ENCODE assay signal across 8 cellular contexts in genomic region chr1:225767591-225768540, GRCh38. TPM values are rescaled to one million over a fixed set of nuclear protein-coding genes. Genes with fewer than 3 reads are reported as not detected.
DNase-seq lines count a peak whose midpoint lies in the region; ATAC-seq and TF ChIP-seq lines count a peak whose summit lies in the region.

No MANE protein-coding gene starts in this region.

- TF ChIP-seq CTCF in 22Rv1 (IDR thresholded peaks at IDR 0.05), result no peak

- peak; percentile 21 for DNase-seq in NCI-H1105 (lab: John Stamatoyannopoulos, UW)
- DNase-seq in caudate nucleus (lab: John Stamatoyannopoulos, UW), result peak in 6 of 61 donors; percentile 9 to 33 (median 16)
- DNase-seq in lung microvascular endothelial cell (ENCODE audit: low read depth in 2 of 2), result peak; percentile 50 to 61
- no peak for DNase-seq in NK-92 (lab: John Stamatoyannopoulos, UW; ENCODE audit: unreplicated experiment)
- no peak for DNase-seq in activated T-cell treated with anti-CD3 and anti-CD28 coated beads, Interleukin-2, amount 50 U/mL, for 1 hour
- no peak for DNase-seq in foreskin melanocyte

- ATAC-seq in GM21515 (IDR thresholded peaks at IDR 0.05; ENCODE audit: unreplicated experiment), result no peak

- H3K27ac ChIP-seq in 22Rv1 (peak overlapping the region; percentile 37), caudate nucleus (ENCODE audit: low read depth, low read length) (peak overlapping the region; percentile 11)

RNA-seq across cellular contexts. Expression of gene SRP9, which starts 9.8 kb away (rescaled TPM):
- total RNA-seq in lung microvascular endothelial cell, result 136 and 170 TPM in 2 replicates

RNA-seq across cellular contexts. Expression of gene EPHX1, which starts 42.1 kb away (rescaled TPM):
- total RNA-seq in lung microvascular endothelial cell, result 27.2 and 50.4 TPM in 2 replicates

Comparison
In these comparisons a context has a peak if more than half of its experiments do, and no peak if none do; other contexts are left out.
1. DNase-seq: peak in NCI-H1105 (single experiment) and lung microvascular endothelial cell (2 of 2); none in NK-92 (single experiment), activated T-cell treated with anti-CD3 and anti-CD28 coated beads, Interleukin-2, amount 50 U/mL, for 1 hour (single experiment) and foreskin melanocyte (single experiment).